In the genomic region with DNA sequence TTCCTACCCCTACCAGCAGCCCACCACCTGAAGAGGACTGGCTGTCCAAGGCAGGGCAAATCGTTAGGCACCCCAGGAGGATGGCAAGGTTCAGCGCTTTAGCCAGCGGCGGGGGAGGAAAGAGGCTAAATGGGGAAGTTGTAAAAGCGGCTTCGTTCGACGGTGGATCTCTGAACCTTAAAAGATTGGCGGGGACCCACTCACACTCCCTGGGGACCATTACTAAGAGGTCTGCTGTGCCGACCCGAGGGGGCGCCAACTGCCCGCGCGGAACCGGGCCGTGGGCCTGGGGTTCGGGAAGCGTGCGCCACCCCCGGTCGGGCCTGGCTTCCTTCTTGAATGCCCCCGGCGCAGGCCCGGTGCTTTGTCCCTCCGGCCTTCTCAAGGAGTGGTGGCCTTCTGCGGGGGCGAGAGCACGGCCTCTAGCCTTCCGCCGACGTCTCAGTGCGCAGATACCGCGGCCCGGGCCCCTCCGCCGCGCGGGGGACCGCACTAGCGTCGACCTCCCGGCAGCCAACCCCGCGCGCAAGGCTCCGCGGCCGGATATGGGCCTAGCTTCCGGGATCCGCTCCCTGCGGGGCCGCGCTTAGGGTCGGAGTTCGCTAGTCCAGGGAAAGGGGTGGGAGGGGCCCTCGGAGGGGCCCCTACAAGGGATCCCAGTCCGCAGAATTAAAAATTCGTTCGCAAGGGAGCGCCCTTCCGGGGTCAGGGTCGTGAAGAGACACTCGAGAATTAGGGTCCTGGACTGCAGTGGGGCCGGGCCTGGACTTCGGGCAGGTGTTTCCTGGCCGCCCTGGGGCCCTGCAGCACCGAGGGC, we compare ENCODE assay signal across 9 cellular contexts. TPM values are rescaled to one million over a fixed set of nuclear protein-coding genes. Genes with fewer than 3 reads are reported as not detected.
DNase-seq lines count a peak whose midpoint lies in the region; ATAC-seq, FAIRE-seq and TF ChIP-seq lines count a peak whose summit lies in the region.
"Had no signal": no experiment of that assay in that cellular context is flagged by ENCODE, and none has a peak within 500 bp of the region (broad histone marks: within the 10 kb centered on the region; RNA-seq: fewer than 3 reads in every experiment).

No MANE protein-coding gene starts in this region.

- in situ Hi-C loops in HepG2 (cut with HindIII; ENCODE audit: extremely low pct_ligation_motif_present, low pct_unique_long_range_greater_than_20kb): no loop called here

- no peak overlapping the region for H2AFZ ChIP-seq in HepG2 (ENCODE audit: low read length)

- H3K27me3 ChIP-seq in HepG2 (ENCODE audit: control insufficient read depth in 1 of 2, insufficient read depth in 2 of 2, low read length in 2 of 2): peaks cover 6 to 18% of the 10 kb centered on the region in 2 experiments; a peak in 4 of 5 replicates

- H3K27me3 Mint-ChIP-seq in activated CD8-positive, alpha-beta T cell treated with anti-CD3 and anti-CD28 coated beads, Interleukin-2, amount 10 ng/mL, durations not matched to agents 7 days and 5 days (ENCODE audit: low read depth): peaks cover 66% of the 10 kb centered on the region
- H3K27me3 Mint-ChIP-seq in memory B cell: peaks cover 29% of the 10 kb centered on the region

- H3K27ac Mint-ChIP-seq in activated CD8-positive, alpha-beta T cell treated with anti-CD3 and anti-CD28 coated beads, Interleukin-2, amount 10 ng/mL, durations not matched to agents 7 days and 5 days: no peak overlapping the region
- no peak overlapping the region for H3K27ac Mint-ChIP-seq in memory B cell

- TF ChIP-seq POLR2A in HepG2 (IDR thresholded peaks at IDR 0.05; ENCODE audit: insufficient read depth in 1 of 2, low read depth in 2 of 2, low read length in 2 of 2): no peak

- H3K27ac ChIP-seq in HepG2 (ENCODE audit: extremely low read length, insufficient read depth, low read length): no peak overlapping the region
- H3K27ac ChIP-seq: KMS-11 had no signal

- no peak overlapping the region for H3K4me2 ChIP-seq in HepG2 (ENCODE audit: low read depth, low read length)
- H3K4me2 ChIP-seq: KMS-11 had no signal

- no peak for FAIRE-seq in HepG2 (lab: Jason Lieb, UNC)

- BruUV-seq in HepG2 (replicated peaks; lab: Mats Ljungman, UMichigan): no TSS peak

- no peak for TF ChIP-seq RAD21 in HepG2 (CRISPR knock-in tag; IDR thresholded peaks at IDR 0.05)

- intact Hi-C loops in HepG2 (cut with micrococcal nuclease; ENCODE audit: unreplicated experiment): no loop called here

- CTCF ChIA-PET in activated CD8-positive, alpha-beta T cell treated with anti-CD3 and anti-CD28 coated beads, Interleukin-2, amount 10 ng/mL, durations not matched to agents 7 days and 5 days (lab: Charles Lee): no interaction called here
- CTCF ChIA-PET in GM10248 (lab: Yijun Ruan, JAX): interaction anchor here (0.9 kb wide), 1 partner anchor 11 kb away, joined by 3 read pairs; no protein-coding TSS in a partner anchor
- CTCF ChIA-PET in HepG2 (lab: Yijun Ruan, JAX; ENCODE audit: low intra/inter-chr PET ratio, low total read pairs): no interaction called here

- no peaks in the 10 kb centered on the region; the same call in 1 of the 2 replicates for H4K20me1 ChIP-seq in HepG2 (ENCODE audit: insufficient read depth, low read length)

- TF ChIP-seq CTCF in GM10248 (IDR thresholded peaks at IDR 0.05; ENCODE audit: control extremely low read depth, extremely low read depth, low read depth, missing control alignments) (no peak), HepG2 (CRISPR knock-in tag; IDR thresholded peaks at IDR 0.05) (no peak)

- WGBS in HepG2 (ENCODE audit: low lambda C conversion rate): 90% methylated on average over 67 of the region's 69 CpGs

- DNase-seq in AG08396 (ENCODE audit: low spot score): peak; percentile 3
- DNase-seq in activated CD8-positive, alpha-beta T cell treated with anti-CD3 and anti-CD28 coated beads, Interleukin-2, amount 10 ng/mL, durations not matched to agents 7 days and 5 days: no peak
- no peak for DNase-seq in memory B cell (ENCODE audit: low spot score in 2 of 2)
- DNase-seq in GM10248 (ENCODE audit: extremely low spot score): no peak
- no peak for DNase-seq in HepG2 (ENCODE audit: low spot score)

- H3K4me1 ChIP-seq in HepG2 (ENCODE audit: insufficient read depth, low read length): 0 out of 2 replicates have a peak, but pooled peaks cover 5% of the 10 kb centered on the region

- no peaks in the 10 kb centered on the region for H3K79me2 ChIP-seq in HepG2 (ENCODE audit: insufficient read depth, low read length)

- no peak overlapping the region for H3K9ac ChIP-seq in HepG2 (ENCODE audit: insufficient read depth, low read depth, low read length)
- H3K9ac ChIP-seq: KMS-11 had no signal

- H3K4me3 ChIP-seq in HepG2 (replicated peaks in 1 of 3; ENCODE audit: insufficient read depth in 1 of 3, low read depth in 2 of 3, low read length in 3 of 3): no peak overlapping the region

- H3K9me3 ChIP-seq in HepG2 (ENCODE audit: low read length): no peaks in the 10 kb centered on the region

- peaks cover 6% of the 10 kb centered on the region for H3K36me3 Mint-ChIP-seq in activated CD8-positive, alpha-beta T cell treated with anti-CD3 and anti-CD28 coated beads, Interleukin-2, amount 10 ng/mL, durations not matched to agents 7 days and 5 days (ENCODE audit: low read depth)
- no peaks in the 10 kb centered on the region for H3K36me3 Mint-ChIP-seq in memory B cell

- no peaks in the 10 kb centered on the region for H3K9me3 Mint-ChIP-seq in activated CD8-positive, alpha-beta T cell treated with anti-CD3 and anti-CD28 coated beads, Interleukin-2, amount 10 ng/mL, durations not matched to agents 7 days and 5 days (ENCODE audit: insufficient read depth)
- peaks cover 2% of the 10 kb centered on the region for H3K9me3 Mint-ChIP-seq in memory B cell

- H3K4me3 Mint-ChIP-seq in activated CD8-positive, alpha-beta T cell treated with anti-CD3 and anti-CD28 coated beads, Interleukin-2, amount 10 ng/mL, durations not matched to agents 7 days and 5 days: no peak overlapping the region
- H3K4me3 Mint-ChIP-seq in memory B cell: no peak overlapping the region

- TF ChIP-seq EP300 in HepG2 (IDR thresholded peaks at IDR 0.05; ENCODE audit: low read depth in 2 of 2, low read length in 2 of 2): no peak
- no peak for TF ChIP-seq EP300 in HepG2 (CRISPR knock-in tag; IDR thresholded peaks at IDR 0.05; ENCODE audit: borderline replicate concordance)

- ATAC-seq in GM21360 (IDR thresholded peaks at IDR 0.05; ENCODE audit: unreplicated experiment) (peak; percentile 41), memory B cell (ENCODE audit: low read depth) (peak; percentile 54), GM18858 (IDR thresholded peaks at IDR 0.05; ENCODE audit: unreplicated experiment) (no peak), HepG2 (no peak), HG03520 (IDR thresholded peaks at IDR 0.05; ENCODE audit: unreplicated experiment) (no peak)
- ATAC-seq in activated CD8-positive, alpha-beta T cell treated with anti-CD3 and anti-CD28 coated beads, Interleukin-2, amount 10 ng/mL, durations not matched to agents 7 days and 5 days: peak; percentile 51

- H3K4me1 Mint-ChIP-seq in activated CD8-positive, alpha-beta T cell treated with anti-CD3 and anti-CD28 coated beads, Interleukin-2, amount 10 ng/mL, durations not matched to agents 7 days and 5 days (ENCODE audit: low read depth): peaks cover 10% of the 10 kb centered on the region
- H3K4me1 Mint-ChIP-seq in memory B cell: peaks cover 4% of the 10 kb centered on the region

- no peaks in the 10 kb centered on the region for H3K36me3 ChIP-seq in HepG2 (replicated peaks in 1 of 2; ENCODE audit: control insufficient read depth in 1 of 2, insufficient read depth in 2 of 2, low read length in 2 of 2)

- POLR2A ChIA-PET in activated CD8-positive, alpha-beta T cell treated with anti-CD3 and anti-CD28 coated beads, Interleukin-2, amount 10 ng/mL, durations not matched to agents 7 days and 5 days (lab: Charles Lee): no interaction called here
- POLR2A ChIA-PET in GM10248 (lab: Yijun Ruan, JAX): no interaction called here
- POLR2A ChIA-PET in HepG2 (lab: Yijun Ruan, JAX): no interaction called here

RNA-seq across cellular contexts. Expression of a gene that starts 10.5 kb away (rescaled TPM):
- total RNA-seq in activated CD8-positive, alpha-beta T cell treated with anti-CD3 and anti-CD28 coated beads, Interleukin-2, amount 10 ng/mL, durations not matched to agents 7 days and 5 days: not detected
- 2.1 and 2.8 TPM in 2 replicates for total RNA-seq in HepG2 (2016; rRNA removed; fragmentation: Illumina TruSeq; extraction: Trizol)
- total RNA-seq in HepG2 (2016; cell fraction: cytosol; rRNA removed; fragmentation: Illumina TruSeq; extraction: Trizol; ENCODE audit: low read depth): 2.5 and 2.7 TPM in 2 replicates
- 0.64 and 1.1 TPM in 2 replicates for total RNA-seq in HepG2 (2016; cell fraction: insoluble cytoplasmic fraction; rRNA removed; fragmentation: Illumina TruSeq; extraction: Trizol)
- total RNA-seq in HepG2 (2016; cell fraction: membrane; rRNA removed; fragmentation: Illumina TruSeq; extraction: Trizol): 3.5 and 3.7 TPM in 2 replicates
- total RNA-seq in HepG2 (2016; cell fraction: nucleus; rRNA removed; fragmentation: Illumina TruSeq; extraction: Trizol): 3.5 and 4.9 TPM in 2 replicates
- polyA plus RNA-seq in HepG2 (2011; rRNA removed): 2.8 and 3.1 TPM in 2 replicates
- polyA plus RNA-seq in HepG2 (2011; cell fraction: cytosol; rRNA removed): 1.1 and 2.4 TPM in 2 replicates
- 2.9 and 5.9 TPM in 2 replicates for polyA plus RNA-seq in HepG2 (2011; cell fraction: nucleus; rRNA removed)
- 5.1 and 7.3 TPM in 2 replicates for polyA plus RNA-seq in HepG2 (2012)
- polyA plus RNA-seq in HepG2 (2016; cell fraction: cytosol; fragmentation: Illumina TruSeq; extraction: Trizol; ENCODE audit: low read depth): 3.6 and 4.1 TPM in 2 replicates
- 0.48 and 2.3 TPM in 2 replicates for polyA plus RNA-seq in HepG2 (2016; cell fraction: insoluble cytoplasmic fraction; fragmentation: Illumina TruSeq; extraction: Trizol; ENCODE audit: low read depth)
- 2.6 and 5.7 TPM in 2 replicates for polyA plus RNA-seq in HepG2 (2016; cell fraction: membrane; fragmentation: Illumina TruSeq; extraction: Trizol; ENCODE audit: low read depth)
- polyA plus RNA-seq in HepG2 (2016; cell fraction: nucleus; fragmentation: Illumina TruSeq; extraction: Trizol; ENCODE audit: insufficient read depth, low read depth): 2.3 and 2.9 TPM in 2 replicates
- polyA minus RNA-seq in HepG2 (2011; rRNA and poly(A)+ RNA removed; ENCODE audit: low replicate concordance): 2.2 and 4.6 TPM in 2 replicates
- polyA minus RNA-seq in HepG2 (2011; cell fraction: cytosol; rRNA and poly(A)+ RNA removed): 2.1 TPM in 1 of 2 replicates, not detected in the other
- polyA minus RNA-seq in HepG2 (2011; cell fraction: nucleus; rRNA and poly(A)+ RNA removed): 27.3 and 33.1 TPM in 2 replicates

RNA-seq across cellular contexts. Expression of a gene that starts 12.5 kb away (rescaled TPM):
- total RNA-seq in activated CD8-positive, alpha-beta T cell treated with anti-CD3 and anti-CD28 coated beads, Interleukin-2, amount 10 ng/mL, durations not matched to agents 7 days and 5 days: not detected
- 14.0 and 17.1 TPM in 2 replicates for total RNA-seq in HepG2 (2016; rRNA removed; fragmentation: Illumina TruSeq; extraction: Trizol)
- 4.3 and 4.6 TPM in 2 replicates for total RNA-seq in HepG2 (2016; cell fraction: cytosol; rRNA removed; fragmentation: Illumina TruSeq; extraction: Trizol; ENCODE audit: low read depth)
- 12.7 and 15.6 TPM in 2 replicates for total RNA-seq in HepG2 (2016; cell fraction: insoluble cytoplasmic fraction; rRNA removed; fragmentation: Illumina TruSeq; extraction: Trizol)
- 12.0 and 12.1 TPM in 2 replicates for total RNA-seq in HepG2 (2016; cell fraction: membrane; rRNA removed; fragmentation: Illumina TruSeq; extraction: Trizol)
- 14.7 and 16.7 TPM in 2 replicates for total RNA-seq in HepG2 (2016; cell fraction: nucleus; rRNA removed; fragmentation: Illumina TruSeq; extraction: Trizol)
- polyA plus RNA-seq in HepG2 (2011; rRNA removed): 59.7 and 76.5 TPM in 2 replicates
- polyA plus RNA-seq in HepG2 (2011; cell fraction: cytosol; rRNA removed): 48.3 and 60.7 TPM in 2 replicates
- 179 and 207 TPM in 2 replicates for polyA plus RNA-seq in HepG2 (2011; cell fraction: nucleus; rRNA removed)
- polyA plus RNA-seq in HepG2 (2012): 28.9 and 65.9 TPM in 2 replicates
- 1.4 and 2.1 TPM in 2 replicates for polyA plus RNA-seq in HepG2 (2016; cell fraction: cytosol; fragmentation: Illumina TruSeq; extraction: Trizol; ENCODE audit: low read depth)
- polyA plus RNA-seq in HepG2 (2016; cell fraction: insoluble cytoplasmic fraction; fragmentation: Illumina TruSeq; extraction: Trizol; ENCODE audit: low read depth): 16.0 and 19.7 TPM in 2 replicates
- polyA plus RNA-seq in HepG2 (2016; cell fraction: membrane; fragmentation: Illumina TruSeq; extraction: Trizol; ENCODE audit: low read depth): 4.8 and 5.9 TPM in 2 replicates
- polyA plus RNA-seq in HepG2 (2016; cell fraction: nucleus; fragmentation: Illumina TruSeq; extraction: Trizol; ENCODE audit: insufficient read depth, low read depth): 37.8 and 39.6 TPM in 2 replicates
- 62.1 and 114 TPM in 2 replicates for polyA minus RNA-seq in HepG2 (2011; rRNA and poly(A)+ RNA removed; ENCODE audit: low replicate concordance)
- 46.9 and 57.0 TPM in 2 replicates for polyA minus RNA-seq in HepG2 (2011; cell fraction: cytosol; rRNA and poly(A)+ RNA removed)
- 29.7 and 42.6 TPM in 2 replicates for polyA minus RNA-seq in HepG2 (2011; cell fraction: nucleus; rRNA and poly(A)+ RNA removed)

Comparison
In these comparisons a context has a peak if more than half of its experiments do, and no peak if none do; other contexts are left out.
1. ATAC-seq: peak in GM21360 (single experiment), activated CD8-positive, alpha-beta T cell treated with anti-CD3 and anti-CD28 coated beads, Interleukin-2, amount 10 ng/mL, durations not matched to agents 7 days and 5 days (single experiment) and memory B cell (single experiment); none in GM18858 (single experiment), HepG2 (single experiment) and HG03520 (single experiment).
2. RNA of a gene that starts 12.5 kb away (total RNA-seq): 4.3 to 17.1 TPM in HepG2; not detected in activated CD8-positive, alpha-beta T cell treated with anti-CD3 and anti-CD28 coated beads, Interleukin-2, amount 10 ng/mL, durations not matched to agents 7 days and 5 days; every median in the first group is over 4 times any median in the second.